ENCODE assay signal across 13 cellular contexts in the genomic region with DNA sequence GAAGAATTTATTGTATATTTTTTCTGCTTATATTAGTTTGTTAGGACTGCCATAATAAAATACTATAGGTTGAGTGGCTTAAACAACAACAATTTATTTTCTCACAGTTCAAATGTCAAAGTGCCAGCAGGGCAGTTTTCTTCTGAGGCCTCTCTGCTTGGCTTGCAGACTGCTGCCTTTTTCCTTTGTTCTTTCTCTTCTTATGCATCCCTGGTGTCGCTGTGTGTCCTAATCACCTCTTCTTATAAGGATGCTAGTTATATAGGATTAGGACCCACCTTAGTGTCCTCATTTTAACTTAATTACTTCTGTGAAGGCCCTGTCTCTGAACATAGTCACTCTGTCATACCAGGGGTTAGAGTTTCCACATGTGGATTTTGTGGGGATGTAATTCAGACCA.
"Had no signal": no experiment of that assay in that cellular context is flagged by ENCODE, and none has a peak within 500 bp of the region (broad histone marks: within the 10 kb centered on the region; RNA-seq: fewer than 3 reads in every experiment).

No MANE protein-coding gene starts in this region.

- H3K36me3 ChIP-seq: esophagus muscularis mucosa, gastrocnemius medialis, ovary, right atrium auricular region, sigmoid colon, stomach had no signal

- H3K4me3 ChIP-seq: esophagus muscularis mucosa, gastrocnemius medialis, ovary, right atrium auricular region, sigmoid colon, skin epidermis, stomach had no signal

- H3K27me3 ChIP-seq: esophagus muscularis mucosa, gastrocnemius medialis, ovary, right atrium auricular region, sigmoid colon, stomach had no signal

- ATAC-seq: gastrocnemius medialis; naive thymus-derived CD4-positive, alpha-beta T cell had no signal

- H3K4me1 ChIP-seq: esophagus muscularis mucosa, gastrocnemius medialis, right atrium auricular region, sigmoid colon, stomach had no signal

- H3K36me3 Mint-ChIP-seq: naive thymus-derived CD4-positive, alpha-beta T cell had no signal

- H3K4me1 Mint-ChIP-seq: naive thymus-derived CD4-positive, alpha-beta T cell had no signal

- H3K27ac ChIP-seq: epithelial cell of prostate, esophagus muscularis mucosa, gastrocnemius medialis, ovary, right atrium auricular region, sigmoid colon, skin epidermis, stomach had no signal

- H3K27me3 Mint-ChIP-seq: naive thymus-derived CD4-positive, alpha-beta T cell had no signal

- H3K27ac Mint-ChIP-seq: naive thymus-derived CD4-positive, alpha-beta T cell had no signal

- H3K9me3 ChIP-seq: esophagus muscularis mucosa, gastrocnemius medialis, ovary, right atrium auricular region, sigmoid colon, stomach had no signal

- DNase-seq: effector memory CD4-positive, alpha-beta T cell; gastrocnemius medialis; mesendoderm; naive thymus-derived CD4-positive, alpha-beta T cell; ovary; sigmoid colon; stimulated activated naive CD4-positive, alpha-beta T cell; stomach; trophoblast cell had no signal

- H3K4me3 Mint-ChIP-seq: naive thymus-derived CD4-positive, alpha-beta T cell had no signal
